8 cellular contexts compared by ENCODE assay signal in genomic region chr20:62143118-62143975, GRCh38. TPM values are rescaled to one million over a fixed set of nuclear protein-coding genes. Genes with fewer than 3 reads are reported as not detected.
DNase-seq lines count a peak whose midpoint lies in the region; ATAC-seq and TF ChIP-seq lines count a peak whose summit lies in the region.

PSMA7 (minus strand) TSS chr20:62143394; CDS start chr20:62143303, 91 bp downstream.
SS18L1 (plus strand) TSS chr20:62143769; CDS start chr20:62143821, 52 bp downstream.

- intact Hi-C loops in lower leg skin (cut with DNase I; ENCODE audit: low total_unique reads) = no loop called here

- H3K4me3 Mint-ChIP-seq in activated CD4-positive, alpha-beta T cell treated with anti-CD3 and anti-CD28 coated beads, Interleukin-2, amount 10 ng/mL, durations not matched to agents 7 days and 5 days = peak within 1 kb of the TSS; percentile 81

- H3K36me3 Mint-ChIP-seq in activated CD4-positive, alpha-beta T cell treated with anti-CD3 and anti-CD28 coated beads, Interleukin-2, amount 10 ng/mL, durations not matched to agents 7 days and 5 days (ENCODE audit: low read depth) = peaks cover 29% of the 10 kb centered on the region

- H3K27me3 Mint-ChIP-seq in activated CD4-positive, alpha-beta T cell treated with anti-CD3 and anti-CD28 coated beads, Interleukin-2, amount 10 ng/mL, durations not matched to agents 7 days and 5 days = no peaks in the 10 kb centered on the region

- POLR2A ChIA-PET in activated CD4-positive, alpha-beta T cell treated with anti-CD3 and anti-CD28 coated beads, Interleukin-2, amount 10 ng/mL, durations not matched to agents 7 days and 5 days (lab: Charles Lee) = interaction anchor here (0.9 kb wide), 1 partner anchor 21 kb away, joined by 3 read pairs; the partner anchor contains the start of gene LSM14B

- CTCF ChIA-PET in activated CD4-positive, alpha-beta T cell treated with anti-CD3 and anti-CD28 coated beads, Interleukin-2, amount 10 ng/mL, durations not matched to agents 7 days and 5 days (lab: Charles Lee) = interaction anchor here (1.0 kb wide), 1 partner anchor 162 kb away, joined by 3 read pairs; no protein-coding TSS in a partner anchor

- 0% methylated on average over 26 to 42 of the region's 143 CpGs for WGBS in lower leg skin, 2 donors

- peak within 1 kb of the TSS; percentile 70 for H3K4me3 ChIP-seq in AG10803 (ENCODE audit: low read length)
- peak within 1 kb of the TSS; percentile 88 for H3K4me3 ChIP-seq in lower leg skin (ENCODE audit: low read depth, poor library complexity, severe bottlenecking)

- TF ChIP-seq POLR2A in lower leg skin (IDR thresholded peaks at IDR 0.05) = peak in 1 of 2 donors; percentile 53

- TF ChIP-seq CTCF in AG10803 (conservative IDR thresholded peaks at IDR 0.05; ENCODE audit: low read length) (no peak), lower leg skin (IDR thresholded peaks at IDR 0.05) (no peak)

- H3K27ac Mint-ChIP-seq in activated CD4-positive, alpha-beta T cell treated with anti-CD3 and anti-CD28 coated beads, Interleukin-2, amount 10 ng/mL, durations not matched to agents 7 days and 5 days = peak within 1 kb of the TSS; percentile 92

- H3K9me3 Mint-ChIP-seq in activated CD4-positive, alpha-beta T cell treated with anti-CD3 and anti-CD28 coated beads, Interleukin-2, amount 10 ng/mL, durations not matched to agents 7 days and 5 days = no peaks in the 10 kb centered on the region

- peaks cover 57% of the 10 kb centered on the region for H3K4me1 Mint-ChIP-seq in activated CD4-positive, alpha-beta T cell treated with anti-CD3 and anti-CD28 coated beads, Interleukin-2, amount 10 ng/mL, durations not matched to agents 7 days and 5 days

- ATAC-seq in GM18907 (IDR thresholded peaks at IDR 0.05; ENCODE audit: unreplicated experiment) = peak; percentile 75
- ATAC-seq in HG03135 (IDR thresholded peaks at IDR 0.05; ENCODE audit: unreplicated experiment) = peak; percentile 65

- DNase-seq in AG10803 (ENCODE audit: low read depth) = peak; percentile 89
- DNase-seq in NCI-H446 treated with DMSO at 0.1 percent for 48 hours (lab: John Stamatoyannopoulos, UW) = peak; percentile 68
- DNase-seq in activated CD4-positive, alpha-beta T cell treated with anti-CD3 and anti-CD28 coated beads, Interleukin-2, amount 10 ng/mL, durations not matched to agents 7 days and 5 days = peak; percentile 83
- peak; percentile 94 for DNase-seq in dermis blood vessel endothelial cell
- DNase-seq in lower leg skin (ENCODE audit: low spot score in 2 of 2) = peak; percentile 71 to 97
- peak; percentile 81 to 86 for DNase-seq in stimulated activated CD4-positive, alpha-beta T cell treated with anti-CD3 and anti-CD28 coated beads, Interleukin-4, amount 100 ng/mL, for 4 hours

RNA-seq across cellular contexts. Expression of gene PSMA7, which starts in this region (rescaled TPM):
- total RNA-seq in activated CD4-positive, alpha-beta T cell treated with anti-CD3 and anti-CD28 coated beads, Interleukin-2, amount 10 ng/mL, durations not matched to agents 7 days and 5 days = 100 to 1,000 TPM; 250 to 306 TPM
- total RNA-seq in dermis blood vessel endothelial cell (450 and 557 TPM in 2 replicates), lower leg skin (100 to 1,000 TPM; 200 to 240 (median 225) TPM)

RNA-seq across cellular contexts. Expression of gene SS18L1, which starts in this region (rescaled TPM):
- total RNA-seq in activated CD4-positive, alpha-beta T cell treated with anti-CD3 and anti-CD28 coated beads, Interleukin-2, amount 10 ng/mL, durations not matched to agents 7 days and 5 days = 10 to 100 TPM; 17.3 to 19.7 TPM
- total RNA-seq in dermis blood vessel endothelial cell = 13.8 and 16.5 TPM in 2 replicates
- total RNA-seq in lower leg skin = 10 to 100 TPM; 23.3 to 51.7 (median 25.8) TPM

Comparison
In these comparisons a context has a peak if more than half of its experiments do, and no peak if none do; other contexts are left out.
1. Peak in every context shown above with its lines: DNase-seq, ATAC-seq and H3K4me3 ChIP-seq.